Comparison of ENCODE assay signal across 21 cellular contexts in genomic region chr11:1204381-1205101, GRCh38. TPM values are rescaled to one million over a fixed set of nuclear protein-coding genes. Genes with fewer than 3 reads are reported as not detected.
DNase-seq lines count a peak whose midpoint lies in the region; ATAC-seq and TF ChIP-seq lines count a peak whose summit lies in the region.
"Had no signal": no experiment of that assay in that cellular context is flagged by ENCODE, and none has a peak within 500 bp of the region (broad histone marks: within the 10 kb centered on the region; RNA-seq: fewer than 3 reads in every experiment).

No MANE protein-coding gene starts in this region.

- TF ChIP-seq POLR2A in stomach (IDR thresholded peaks at IDR 0.05) = no peak

- peaks cover 0 to 4% (median 2%) of the 10 kb centered on the region in 7 donors for H3K9me3 Mint-ChIP-seq in CD14-positive monocyte
- H3K9me3 Mint-ChIP-seq in osteocyte (ENCODE audit: unreplicated experiment) = no peaks in the 10 kb centered on the region

- H3K9me3 ChIP-seq in stomach = peaks cover 0 to 2% (median 0%) of the 10 kb centered on the region in 4 donors

- DNase-seq in 8988T = peak; percentile 13
- peak; percentile 36 for DNase-seq in CD14-positive monocyte (ENCODE audit: low spot score)
- DNase-seq in coronary artery (ENCODE audit: low spot score) = peak; percentile 58
- DNase-seq in osteocyte (ENCODE audit: extremely low spot score, unreplicated experiment) = peak; percentile 74
- DNase-seq in AML-193 (lab: John Stamatoyannopoulos, UW) = no peak
- DNase-seq in stomach = no peak
- DNase-seq: activated CD4-positive, alpha-beta T cell treated with anti-CD3 and anti-CD28 coated beads for 1 hour; cortex of kidney; DMS79; Kasumi-1; NCI-H2029; NCI-H446; NK-92 treated with Interleukin-12 subunit alpha and Interleukin-12 subunit beta, amount 100 ng/mL, for 24 hours; nucleus accumbens; RPMI8226; stimulated activated naive CD4-positive, alpha-beta T cell had no signal

- no peak overlapping the region for H3K4me3 Mint-ChIP-seq in CD14-positive monocyte
- H3K4me3 Mint-ChIP-seq in osteocyte (ENCODE audit: unreplicated experiment) = no peak overlapping the region
- H3K4me3 Mint-ChIP-seq: activated T-helper 1 cell treated with anti-CD3 and anti-CD28 coated beads, Interleukin-12 subunit alpha, Interleukin-12 subunit beta, Interleukin-2, Interleukin-4 antibody, amounts not matched to agents 30 ng/mL and 10 ng/mL and 1 ng/mL, durations not matched to agents 14 hours and 24 hours and 36 hours had no signal

- ATAC-seq in HG03432 (IDR thresholded peaks at IDR 0.05; ENCODE audit: unreplicated experiment) = no peak

- H3K27me3 ChIP-seq in stomach = peaks cover 0 to 80% (median 11%) of the 10 kb centered on the region in 3 donors

- H3K36me3 Mint-ChIP-seq in CD14-positive monocyte (no peaks in the 10 kb centered on the region), osteocyte (ENCODE audit: unreplicated experiment) (no peaks in the 10 kb centered on the region)

- intact Hi-C loops in CD14-positive monocyte (cut with micrococcal nuclease) (loop anchor here in 1 of 2 donors (5.0 kb wide), 1 partner anchor 368 kb away; the partner anchor contains the start of gene DUSP8), stomach (cut with DNase I; ENCODE audit: low total_unique reads) (no loop called here)

- H3K4me3 ChIP-seq in coronary artery = no peak overlapping the region
- no peak overlapping the region for H3K4me3 ChIP-seq in stomach
- H3K4me3 ChIP-seq: lung, tibial nerve had no signal

- no peaks in the 10 kb centered on the region for H3K4me1 Mint-ChIP-seq in CD14-positive monocyte
- no peaks in the 10 kb centered on the region for H3K4me1 Mint-ChIP-seq in osteocyte (ENCODE audit: unreplicated experiment)

- H3K4me1 ChIP-seq in stomach = peaks cover 0 to 26% (median 11%) of the 10 kb centered on the region in 4 donors

- peaks cover 1 to 8% (median 4%) of the 10 kb centered on the region in 3 donors for H3K27me3 Mint-ChIP-seq in CD14-positive monocyte (ENCODE audit: low read depth in 3 of 3)
- H3K27me3 Mint-ChIP-seq in osteocyte (ENCODE audit: unreplicated experiment) = peaks cover 3% of the 10 kb centered on the region

- TF ChIP-seq CTCF in CD14-positive monocyte (IDR thresholded peaks at IDR 0.05) (no peak), coronary artery (IDR thresholded peaks at IDR 0.05) (no peak), osteocyte (IDR thresholded peaks at IDR 0.05) (no peak), stomach (IDR thresholded peaks at IDR 0.05) (no peak)

- H3K27ac Mint-ChIP-seq in CD14-positive monocyte (no peak overlapping the region), osteocyte (ENCODE audit: unreplicated experiment) (no peak overlapping the region)
- H3K27ac Mint-ChIP-seq: activated T-helper 1 cell treated with anti-CD3 and anti-CD28 coated beads, Interleukin-12 subunit alpha, Interleukin-12 subunit beta, Interleukin-2, Interleukin-4 antibody, amounts not matched to agents 30 ng/mL and 10 ng/mL and 1 ng/mL, durations not matched to agents 14 hours and 24 hours and 36 hours had no signal

- 81 to 89% (median 85%) methylated on average over 9 to 22 of the region's 22 CpGs for WGBS in stomach, 5 donors

- no peak for TF ChIP-seq EP300 in stomach (IDR thresholded peaks at IDR 0.05)

- peaks cover 0 to 17% (median 6%) of the 10 kb centered on the region in 4 donors for H3K36me3 ChIP-seq in stomach
- H3K36me3 ChIP-seq: tibial nerve had no signal

- H3K27ac ChIP-seq in coronary artery = no peak overlapping the region
- no peak overlapping the region for H3K27ac ChIP-seq in stomach
- H3K27ac ChIP-seq: tibial nerve had no signal

RNA-seq across cellular contexts. Expression of gene MUC5B, which starts 18.3 kb away (rescaled TPM):
- polyA plus RNA-seq in CD14-positive monocyte = not detected
- not detected in 2 replicates for total RNA-seq in osteocyte
- total RNA-seq in stomach = 100 to 1,000 TPM in 1 of 5 donors, 10 to 100 TPM in 2, 1 to 10 TPM in 2; 5.8 to 516 (median 38.5) TPM
- polyA plus RNA-seq in stomach = 1 to 10 TPM in 1 of 3 donors, under 1 TPM in 2; under 0.01 to 5.4 (median 0.68) TPM
- total RNA-seq: activated CD8-positive, alpha-beta memory T cell treated with anti-CD3 and anti-CD28 coated beads for 36 hours; activated T-helper 1 cell treated with anti-CD3 and anti-CD28 coated beads, Interleukin-12 subunit alpha, Interleukin-12 subunit beta, Interleukin-2, Interleukin-4 antibody, amounts not matched to agents 30 ng/mL and 10 ng/mL and 1 ng/mL, durations not matched to agents 14 hours and 24 hours and 36 hours had no signal

RNA-seq across cellular contexts. Expression of gene MUC5AC, which starts 46.8 kb away (rescaled TPM):
- polyA plus RNA-seq in CD14-positive monocyte (not detected), stomach (10 to 100 TPM in 2 of 3 donors, 1 to 10 TPM in 1; 5.5 to 77.0 (median 24.0) TPM)
- total RNA-seq in osteocyte (not detected in 2 replicates), stomach (1,000 to 10,000 TPM in 1 of 5 donors, 100 to 1,000 TPM in 3, 1 to 10 TPM in 1; 2.0 to 1,253 (median 605) TPM)
- total RNA-seq: activated CD8-positive, alpha-beta memory T cell treated with anti-CD3 and anti-CD28 coated beads for 36 hours; activated T-helper 1 cell treated with anti-CD3 and anti-CD28 coated beads, Interleukin-12 subunit alpha, Interleukin-12 subunit beta, Interleukin-2, Interleukin-4 antibody, amounts not matched to agents 30 ng/mL and 10 ng/mL and 1 ng/mL, durations not matched to agents 14 hours and 24 hours and 36 hours; tibial nerve had no signal

Comparison
In these comparisons a context has a peak if more than half of its experiments do, and no peak if none do; other contexts are left out.
1. DNase-seq: peak in 8988T (single experiment), CD14-positive monocyte (single experiment), coronary artery (single experiment) and osteocyte (single experiment); none in AML-193 (0 of 2) and stomach (single experiment).